In the genomic region with DNA sequence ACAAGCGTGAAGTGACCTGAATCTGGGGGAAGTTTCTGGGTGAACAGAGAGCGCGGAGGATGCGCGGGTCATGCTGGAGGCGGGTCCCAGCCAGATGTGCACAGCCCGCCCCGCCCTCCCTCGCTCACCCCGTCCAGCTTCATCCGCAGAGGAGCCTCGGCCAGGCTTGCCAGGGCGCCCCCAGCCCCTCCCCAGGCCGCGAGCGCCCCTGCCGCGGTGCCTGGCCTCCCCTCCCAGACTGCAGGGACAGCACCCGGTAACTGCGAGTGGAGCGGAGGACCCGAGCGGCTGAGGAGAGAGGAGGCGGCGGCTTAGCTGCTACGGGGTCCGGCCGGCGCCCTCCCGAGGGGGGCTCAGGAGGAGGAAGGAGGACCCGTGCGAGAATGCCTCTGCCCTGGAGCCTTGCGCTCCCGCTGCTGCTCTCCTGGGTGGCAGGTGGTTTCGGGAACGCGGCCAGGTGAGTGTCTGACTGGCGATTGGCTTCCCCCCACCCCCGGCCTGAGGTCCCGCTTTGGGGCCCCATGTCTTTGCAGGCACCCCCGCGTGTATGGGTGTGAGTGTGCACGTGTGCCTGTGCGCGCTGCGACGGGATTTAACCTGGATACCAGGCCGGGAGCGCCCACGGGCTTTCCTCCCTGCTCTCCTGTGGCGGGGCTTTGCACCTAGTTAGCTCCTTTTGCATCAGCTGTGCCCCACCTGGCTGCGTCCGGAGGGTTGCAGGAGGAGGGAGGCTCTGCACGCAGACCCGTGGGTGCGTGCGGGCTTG, we compare ENCODE assay signal across 13 cellular contexts. TPM values are rescaled to one million over a fixed set of nuclear protein-coding genes. Genes with fewer than 3 reads are reported as not detected.
A peak's percentile ranks its signal among the peaks of the same experiment; 100 is the strongest.
DNase-seq lines count a peak whose midpoint lies in the region; TF ChIP-seq lines count a peak whose summit lies in the region.
"Had no signal": no experiment of that assay in that cellular context is flagged by ENCODE, and none has a peak within 500 bp of the region (broad histone marks: within the 10 kb centered on the region; RNA-seq: fewer than 3 reads in every experiment).

TSS of gene EGFL6 (plus strand) at position 123 of the 766 bp plus-strand sequence. CDS start at position 384, 261 bp downstream.

- no peaks in the 10 kb centered on the region for H3K36me3 ChIP-seq in effector memory CD4-positive, alpha-beta T cell (ENCODE audit: control insufficient read depth, insufficient read depth, low read length)

- in situ Hi-C loops in KBM-7 (cut with MboI; ENCODE audit: low pct_unique_long_range_greater_than_20kb, low sequenced_read_pairs): no loop called here

- H3K9me3 ChIP-seq in effector memory CD4-positive, alpha-beta T cell (ENCODE audit: control insufficient read depth, low read length): no peaks in the 10 kb centered on the region

- peaks cover 3% of the 10 kb centered on the region for H3K9me3 Mint-ChIP-seq in neural crest cell

- peak within 1 kb of the TSS; percentile 61 for H3K4me3 Mint-ChIP-seq in neural crest cell

- H3K27me3 ChIP-seq in effector memory CD4-positive, alpha-beta T cell (replicated peaks; ENCODE audit: control insufficient read depth, insufficient read depth, low read length, poor library complexity, severe bottlenecking): no peaks in the 10 kb centered on the region

- TF ChIP-seq CTCF in HFF-Myc (IDR thresholded peaks at IDR 0.05; ENCODE audit: low read depth, low read length, missing control alignments): no peak
- no peak for TF ChIP-seq CTCF in neural crest cell (conservative IDR thresholded peaks at IDR 0.05)

- DNase-seq in DMS 273 (lab: John Stamatoyannopoulos, UW; ENCODE audit: unreplicated experiment) (peak; percentile 30), DMS 273 treated with DMSO at 0.1 percent for 48 hours (lab: John Stamatoyannopoulos, UW) (no peak), HFF-Myc (ENCODE audit: extremely low read depth, low read depth) (no peak), neural crest cell (ENCODE audit: low read depth, low spot score) (peak; percentile 2), NCI-H1930 (lab: John Stamatoyannopoulos, UW) (no peak), KBM-7 (no peak), DMS114 treated with DMSO at 0.1 percent for 48 hours (lab: John Stamatoyannopoulos, UW; ENCODE audit: unreplicated experiment) (no peak)
- DNase-seq in effector memory CD4-positive, alpha-beta T cell: no peak
- DNase-seq: HCEC 1CT, NCI-H524 treated with DMSO at 0.1 percent for 48 hours had no signal

- H3K4me1 ChIP-seq in effector memory CD4-positive, alpha-beta T cell (ENCODE audit: control insufficient read depth, insufficient read depth, low read length, poor library complexity, severe bottlenecking): no peaks in the 10 kb centered on the region

- H3K4me3 ChIP-seq in HFF-Myc (replicated peaks; ENCODE audit: low read depth, low read length): 0 out of 2 replicates have a peak within 1 kb of the TSS, but pooled peaks have one; percentile 1
- H3K4me3 ChIP-seq in effector memory CD4-positive, alpha-beta T cell (ENCODE audit: insufficient read depth, low read depth, low read length, poor library complexity, severe bottlenecking): peak within 1 kb of the TSS; percentile 12

- peaks cover 5% of the 10 kb centered on the region for H3K4me1 Mint-ChIP-seq in neural crest cell

- no peak within 1 kb of the TSS for H3K27ac Mint-ChIP-seq in neural crest cell (ENCODE audit: unreplicated experiment)

- no peaks in the 10 kb centered on the region for H3K36me3 Mint-ChIP-seq in neural crest cell (ENCODE audit: low read depth)

- H3K27ac ChIP-seq in effector memory CD4-positive, alpha-beta T cell (ENCODE audit: insufficient read depth, low read length, poor library complexity, severe bottlenecking): no peak within 1 kb of the TSS
- H3K27ac ChIP-seq: 22Rv1 had no signal

- H3K27me3 Mint-ChIP-seq in neural crest cell (ENCODE audit: low read depth): peaks cover 49% of the 10 kb centered on the region

RNA-seq across cellular contexts. Expression of gene EGFL6, which starts in this region (rescaled TPM):
- 0.11 TPM in 1 of 2 replicates, not detected in the other for total RNA-seq in neural crest cell
- total RNA-seq: dermis microvascular lymphatic vessel endothelial cell, left lobe of liver had no signal

Comparison
In these comparisons a context has a peak if more than half of its experiments do, and no peak if none do; other contexts are left out.
1. Peak in DNase-seq in neural crest cell; RNA of the gene not detected or under 1 TPM.